In genomic region chr11:24286238-24286637, GRCh38 we compare ENCODE assay signal across 18 cellular contexts.
"Had no signal": no experiment of that assay in that cellular context is flagged by ENCODE, and none has a peak within 500 bp of the region (broad histone marks: within the 10 kb centered on the region; RNA-seq: fewer than 3 reads in every experiment).

No MANE protein-coding gene starts in this region.

- DNase-seq: hippocampal formation; kidney; left ventricle myocardium inferior; midbrain; mucosa of descending colon; naive thymus-derived CD4-positive, alpha-beta T cell; ovary; right lobe of liver; stimulated activated CD4-positive, alpha-beta T cell treated with anti-CD3 and anti-CD28 coated beads, Interleukin-2, amount 100 ng/mL, for 24 hours; stimulated activated CD4-positive, alpha-beta T cell treated with anti-CD3 and anti-CD28 coated beads, Interleukin-4, amount 100 ng/mL, for 1 hour; stimulated activated naive B cell treated with anti-CD40 and anti-IgM and Interleukin-4, amounts not matched to agents 10 μg/mL and 1 μg/mL and 100 μg/mL, for 72 hours; stimulated activated naive CD8-positive, alpha-beta T cell treated with anti-CD3 and anti-CD28 coated beads, Interleukin-15, Interleukin-2, amounts not matched to agents 100 U/mL and 50 U/mL, for 24 hours; stomach; testis; thyroid gland; transverse colon; upper lobe of left lung had no signal

- ATAC-seq: mucosa of descending colon; naive thymus-derived CD4-positive, alpha-beta T cell; natural killer cell treated with Interleukin-12 subunit alpha and Interleukin-12 subunit beta and Interleukin-15 and Interleukin-18, amount 100 ng/mL, for 72 hours; right lobe of liver; stimulated activated naive B cell treated with anti-CD40 and anti-IgM and Interleukin-4, amounts not matched to agents 10 μg/mL and 1 μg/mL and 100 μg/mL, for 72 hours; stimulated activated naive CD8-positive, alpha-beta T cell treated with anti-CD3 and anti-CD28 coated beads, Interleukin-15, Interleukin-2, amounts not matched to agents 100 U/mL and 50 U/mL, for 24 hours had no signal
